In genomic region chr22:42033263-42034181, GRCh38 we compare ENCODE assay signal across 23 cellular contexts. TPM values are rescaled to one million over a fixed set of nuclear protein-coding genes. Genes with fewer than 3 reads are reported as not detected.
"Had no signal": no experiment of that assay in that cellular context is flagged by ENCODE, and none has a peak within 500 bp of the region (broad histone marks: within the 10 kb centered on the region; RNA-seq: fewer than 3 reads in every experiment).

No MANE protein-coding gene starts in this region.

- H3K36me3 ChIP-seq: left lung, neural progenitor cell, sigmoid colon, thoracic aorta, upper lobe of left lung had no signal

- H3K27ac Mint-ChIP-seq: activated naive CD8-positive, alpha-beta T cell treated with anti-CD3 and anti-CD28 coated beads for 36 hours; immature natural killer cell; mesothelial cell of epicardium; neural progenitor cell; T-helper 2 cell treated with Interferon-gamma antibody and Interleukin-4, amounts not matched to agents 5 μg/mL and 100 μg/mL, for 36 hours had no signal

- H3K4me1 ChIP-seq: foreskin keratinocyte, left lung, neural progenitor cell, sigmoid colon, upper lobe of left lung had no signal

- H3K4me3 ChIP-seq: left lung, lung, neural progenitor cell, sigmoid colon, thoracic aorta, upper lobe of left lung had no signal

- H3K36me3 Mint-ChIP-seq: mesothelial cell of epicardium, neural progenitor cell had no signal

- ATAC-seq: activated CD4-positive, CD25-positive, alpha-beta regulatory T cell treated with anti-CD3 and anti-CD28 coated beads, Interleukin-2, amount 50 U/mL, for 24 hours; foreskin keratinocyte; left lung; naive thymus-derived CD8-positive, alpha-beta T cell had no signal

- H3K9ac ChIP-seq: neural progenitor cell had no signal

- FAIRE-seq: astrocyte, colon had no signal

- H3K27ac ChIP-seq: foreskin keratinocyte, left lung, neural progenitor cell, sigmoid colon, thoracic aorta, upper lobe of left lung, VCaP had no signal

- H3K4me2 ChIP-seq: neural progenitor cell had no signal

- DNase-seq: activated naive CD8-positive, alpha-beta T cell treated with anti-CD3 and anti-CD28 coated beads for 36 hours; activated T-cell treated with anti-CD3 and anti-CD28 coated beads, Interleukin-2, amount 50 U/mL, for 1 hour; effector memory CD4-positive, alpha-beta T cell; foreskin keratinocyte; immature natural killer cell; left lung; sigmoid colon; stimulated activated CD4-positive, alpha-beta T cell treated with anti-CD3 and anti-CD28 coated beads, Interleukin-2, amount 100 ng/mL, for 48 hours; stimulated activated CD8-positive, alpha-beta memory T cell treated with anti-CD3 and anti-CD28 coated beads, Interleukin-4, amount 100 ng/mL, for 48 hours; stimulated activated naive CD4-positive, alpha-beta T cell treated with Interleukin-2 at 50 U/mL for 16 hours; upper lobe of left lung had no signal

- H3K9me3 ChIP-seq: thoracic aorta had no signal

- H3K4me1 Mint-ChIP-seq: central memory CD8-positive, alpha-beta T cell; immature natural killer cell; mesothelial cell of epicardium; neural progenitor cell had no signal

- H2AFZ ChIP-seq: neural progenitor cell had no signal

- H3K27me3 Mint-ChIP-seq: activated naive CD8-positive, alpha-beta T cell treated with anti-CD3 and anti-CD28 coated beads for 36 hours; central memory CD8-positive, alpha-beta T cell; naive thymus-derived CD8-positive, alpha-beta T cell had no signal

- H3K27me3 ChIP-seq: foreskin keratinocyte, left lung, neural progenitor cell, sigmoid colon, upper lobe of left lung had no signal

- H3K4me3 Mint-ChIP-seq: activated naive CD8-positive, alpha-beta T cell treated with anti-CD3 and anti-CD28 coated beads for 36 hours; central memory CD8-positive, alpha-beta T cell; immature natural killer cell; mesothelial cell of epicardium; naive thymus-derived CD8-positive, alpha-beta T cell; neural progenitor cell; T-helper 2 cell treated with Interferon-gamma antibody and Interleukin-4, amounts not matched to agents 5 μg/mL and 100 μg/mL, for 36 hours had no signal

RNA-seq across cellular contexts. Expression of gene WBP2NL, which starts 34.9 kb away (rescaled TPM):
- total RNA-seq: astrocyte, dermis microvascular lymphatic vessel endothelial cell, mesothelial cell of epicardium had no signal
